In genomic region chr12:121060149-121061001, GRCh38 we compare ENCODE assay signal across 7 cellular contexts. TPM values are rescaled to one million over a fixed set of nuclear protein-coding genes. Genes with fewer than 3 reads are reported as not detected.
DNase-seq lines count a peak whose midpoint lies in the region; ATAC-seq and TF ChIP-seq lines count a peak whose summit lies in the region.

No MANE protein-coding gene starts in this region.

- peak overlapping the region; percentile 87 for H3K4me3 Mint-ChIP-seq in T-helper 17 cell

- peak; percentile 59 for TF ChIP-seq CTCF in GM12864 (IDR thresholded peaks at IDR 0.05; ENCODE audit: low read depth, low read length, missing control alignments)
- peak; percentile 66 for TF ChIP-seq CTCF in KMS-11 (conservative IDR thresholded peaks at IDR 0.05; ENCODE audit: low read depth, low read length)
- peak; percentile 26 to 56 (median 48) for TF ChIP-seq CTCF in body of pancreas (IDR thresholded peaks at IDR 0.05)
- peak in 10 of 11 experiments; percentile 47 to 80 (median 70) for TF ChIP-seq CTCF in spleen (IDR thresholded peaks at IDR 0.05 in 8 of 11, conservative IDR thresholded peaks at IDR 0.05 in 3 of 11)

- no peaks in the 10 kb centered on the region for H3K9me3 ChIP-seq in T-helper 17 cell (ENCODE audit: control insufficient read depth, low read length, poor library complexity, severe bottlenecking)
- no peaks in the 10 kb centered on the region for H3K9me3 ChIP-seq in body of pancreas
- H3K9me3 ChIP-seq in iPS-15b (ENCODE audit: control insufficient read depth, insufficient read depth, low read length): no peaks in the 10 kb centered on the region
- no peaks in the 10 kb centered on the region for H3K9me3 ChIP-seq in spleen

- ATAC-seq in GM21737 (IDR thresholded peaks at IDR 0.05; ENCODE audit: unreplicated experiment) (peak; percentile 92), T-helper 17 cell (peak; percentile 96), body of pancreas (peak; percentile 68)

- H3K79me2 ChIP-seq in KMS-11 (ENCODE audit: insufficient read depth, low read depth): no peaks in the 10 kb centered on the region

- H3K4me3 ChIP-seq in GM12864 (ENCODE audit: low read depth, low read length): peak overlapping the region; percentile 42
- no peak overlapping the region for H3K4me3 ChIP-seq in KMS-11 (IDR thresholded peaks at IDR 0.05; ENCODE audit: insufficient read depth, low read depth, low read length)
- no peak overlapping the region for H3K4me3 ChIP-seq in body of pancreas
- peak overlapping the region; percentile 28 for H3K4me3 ChIP-seq in iPS-15b (ENCODE audit: low read depth, low read length)
- peak overlapping the region in 7 of 8 donors; percentile 21 to 66 (median 37) for H3K4me3 ChIP-seq in spleen

- peak overlapping the region; percentile 97 for H2AFZ ChIP-seq in KMS-11 (ENCODE audit: low read depth)

- H3K4me1 ChIP-seq in KMS-11 (ENCODE audit: low read depth, poor library complexity, severe bottlenecking): peaks cover 24% of the 10 kb centered on the region
- H3K4me1 ChIP-seq in body of pancreas: peaks cover 7% of the 10 kb centered on the region
- H3K4me1 ChIP-seq in iPS-15b (ENCODE audit: control insufficient read depth, insufficient read depth, low read length): no peaks in the 10 kb centered on the region
- H3K4me1 ChIP-seq in spleen: peaks cover 6 to 22% (median 14%) of the 10 kb centered on the region in 6 donors

- intact Hi-C loops in body of pancreas (cut with DNase I): no loop called here
- intact Hi-C loops in spleen (cut with DNase I; ENCODE audit: low total_unique reads): loop anchor here (2.0 to 5.0 kb wide), 2 partner anchors 37 to 170 kb away; no protein-coding TSS in a partner anchor

- no peaks in the 10 kb centered on the region for H4K20me1 ChIP-seq in KMS-11 (ENCODE audit: insufficient read depth)

- H3K9ac ChIP-seq in KMS-11 (peak overlapping the region; percentile 79), iPS-15b (ENCODE audit: low read depth, low read length) (peak overlapping the region; percentile 4)

- H3K27ac Mint-ChIP-seq in T-helper 17 cell: peak overlapping the region; percentile 97

- no peaks in the 10 kb centered on the region for H3K36me3 Mint-ChIP-seq in T-helper 17 cell (ENCODE audit: low read depth)

- peak overlapping the region; percentile 93 for H3K4me2 ChIP-seq in KMS-11

- H3K36me3 ChIP-seq in KMS-11 (ENCODE audit: insufficient read depth): no peaks in the 10 kb centered on the region
- H3K36me3 ChIP-seq in body of pancreas (replicated peaks in 1 of 2; ENCODE audit: insufficient read depth in 1 of 2, low read depth in 2 of 2): no peaks in the 10 kb centered on the region
- H3K36me3 ChIP-seq in iPS-15b (ENCODE audit: control insufficient read depth, insufficient read depth, low read length): no peaks in the 10 kb centered on the region
- no peaks in the 10 kb centered on the region for H3K36me3 ChIP-seq in spleen

- no peaks in the 10 kb centered on the region for H3K27me3 Mint-ChIP-seq in T-helper 17 cell

- peak; percentile 56 for DNase-seq in GM12864 (ENCODE audit: low read depth)
- peak; percentile 32 to 41 (median 33) for DNase-seq in T-helper 17 cell
- DNase-seq in body of pancreas: peak in 3 of 4 donors; percentile 15 to 27 (median 17)
- DNase-seq in spleen: peak; percentile 85

- whole genome bisulfite sequencing in body of pancreas, 2 donors: 32% methylated on average over 16 of the region's 16 CpGs
- 30 to 42% (median 31%) methylated on average over 16 of the region's 16 CpGs for WGBS in spleen, 5 donors

- H3K4me1 Mint-ChIP-seq in T-helper 17 cell: peaks cover 7% of the 10 kb centered on the region

- TF ChIP-seq POLR2A in body of pancreas (IDR thresholded peaks at IDR 0.05) (no peak), spleen (IDR thresholded peaks at IDR 0.05) (no peak)

- peak overlapping the region; percentile 95 for H3K27ac ChIP-seq in KMS-11
- H3K27ac ChIP-seq in body of pancreas: peak overlapping the region in 2 of 4 donors; percentile 21 to 71
- H3K27ac ChIP-seq in spleen: peak overlapping the region; percentile 65 to 90 (median 88)

- H3K27me3 ChIP-seq in KMS-11 (ENCODE audit: insufficient read depth, low read depth) (no peaks in the 10 kb centered on the region), body of pancreas (no peaks in the 10 kb centered on the region), iPS-15b (ENCODE audit: control insufficient read depth, insufficient read depth, low read length) (no peaks in the 10 kb centered on the region), spleen (replicated peaks in 1 of 7) (no peaks in the 10 kb centered on the region)

RNA-seq across cellular contexts. Expression of gene OASL, which starts 21.3 kb away (rescaled TPM):
- total RNA-seq in T-helper 17 cell: 10 to 100 TPM; 18.8 to 30.3 TPM
- total RNA-seq in body of pancreas: 1 to 10 TPM in 1 of 2 donors, under 1 TPM in 1; 0.78 to 1.3 TPM
- 1 to 10 TPM; 2.9 to 4.8 (median 3.7) TPM for total RNA-seq in spleen
- polyA plus RNA-seq in spleen: 1 to 10 TPM; 1.9 to 2.9 (median 2.4) TPM

RNA-seq across cellular contexts. Expression of gene C12orf43, which starts 44.1 kb away (rescaled TPM):
- total RNA-seq in T-helper 17 cell (10 to 100 TPM; 16.1 to 17.3 TPM), body of pancreas (10 to 100 TPM in 1 of 2 donors, 1 to 10 TPM in 1; 6.7 to 11.5 TPM), spleen (10 to 100 TPM in 6 of 7 donors, 1 to 10 TPM in 1; 8.0 to 16.8 (median 13.5) TPM)
- 10 to 100 TPM in 1 of 3 donors, 1 to 10 TPM in 2; 8.7 to 10.5 (median 9.5) TPM for polyA plus RNA-seq in spleen

Comparison
In these comparisons a context has a peak if more than half of its experiments do, and no peak if none do; other contexts are left out.
1. DNase-seq: peak in every context shown above with its lines; median percentile 85 in spleen; 56 in GM12864; 33 in T-helper 17 cell; 17 in body of pancreas.
2. H3K4me3 ChIP-seq: peak in GM12864 (single experiment), iPS-15b (single experiment) and spleen (7 of 8); none in KMS-11 (single experiment) and body of pancreas (0 of 2).
3. Peak in every context shown above with its lines, with median percentiles within 50 percentile points of each other: CTCF ChIP-seq and ATAC-seq.